ENCODE assay signal across 8 cellular contexts in the genomic region with DNA sequence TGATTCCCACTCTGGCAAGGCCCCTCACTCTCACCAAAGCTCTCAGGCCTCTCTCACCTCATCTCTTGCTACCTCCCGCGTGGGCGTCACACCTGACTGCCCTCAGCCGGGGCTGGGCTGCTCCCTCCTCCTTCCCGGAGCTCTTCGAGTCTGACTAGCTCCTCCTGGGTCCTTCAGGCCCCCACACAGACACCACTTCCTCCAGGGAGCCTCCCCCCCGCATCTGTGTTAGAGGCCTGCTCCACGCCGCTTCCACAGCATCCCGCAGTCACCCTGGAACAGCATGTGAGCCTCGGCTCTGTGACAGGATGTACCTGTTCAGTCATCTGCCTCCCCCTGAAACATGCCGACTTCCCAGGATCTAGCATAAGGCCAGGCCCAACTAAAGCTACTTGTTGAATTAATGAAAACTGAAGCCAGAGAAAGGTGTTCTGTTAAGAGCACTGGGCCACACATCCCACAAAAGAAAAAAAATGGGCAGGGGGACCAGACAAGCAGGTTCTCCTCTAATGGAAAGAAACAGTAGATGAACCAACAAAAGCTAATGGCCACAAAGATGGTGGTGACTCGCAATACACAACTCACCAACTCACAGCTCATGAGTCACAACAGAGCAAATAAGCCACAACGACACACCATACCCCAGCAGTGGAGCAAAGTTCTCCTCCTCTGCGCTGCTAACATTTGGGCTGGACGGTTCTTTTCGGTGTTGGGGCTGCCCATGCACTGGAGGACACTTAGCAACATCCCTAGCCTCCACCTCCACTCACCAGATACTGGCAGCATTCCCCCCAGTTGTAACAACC. TPM values are rescaled to one million over a fixed set of nuclear protein-coding genes. Genes with fewer than 3 reads are reported as not detected.
DNase-seq lines count a peak whose midpoint lies in the region; ATAC-seq, FAIRE-seq and TF ChIP-seq lines count a peak whose summit lies in the region.

No MANE protein-coding gene starts in this region.

- H3K36me3 Mint-ChIP-seq in natural killer cell treated with Interleukin-12 subunit alpha and Interleukin-12 subunit beta and Interleukin-15 and Interleukin-18, amount 100 ng/mL, for 72 hours: peaks cover 34% of the 10 kb centered on the region

- TF ChIP-seq CTCF in breast epithelium (IDR thresholded peaks at IDR 0.05) (no peak), uterus (IDR thresholded peaks at IDR 0.05) (no peak)

- no peak for ATAC-seq in natural killer cell treated with Interleukin-12 subunit alpha and Interleukin-12 subunit beta and Interleukin-15 and Interleukin-18, amount 100 ng/mL, for 72 hours
- no peak for ATAC-seq in HG02981 (IDR thresholded peaks at IDR 0.05; ENCODE audit: unreplicated experiment)

- intact Hi-C loops in breast epithelium (cut with DNase I; ENCODE audit: low total_unique reads): no loop called here
- intact Hi-C loops in uterus (cut with DNase I; ENCODE audit: low total_unique reads): no loop called here

- H3K27ac Mint-ChIP-seq in natural killer cell treated with Interleukin-12 subunit alpha and Interleukin-12 subunit beta and Interleukin-15 and Interleukin-18, amount 100 ng/mL, for 72 hours: peak overlapping the region; percentile 88 to 99

- no peaks in the 10 kb centered on the region for H3K27me3 Mint-ChIP-seq in natural killer cell treated with Interleukin-12 subunit alpha and Interleukin-12 subunit beta and Interleukin-15 and Interleukin-18, amount 100 ng/mL, for 72 hours

- peak overlapping the region; percentile 100 for H3K4me3 Mint-ChIP-seq in natural killer cell treated with Interleukin-12 subunit alpha and Interleukin-12 subunit beta and Interleukin-15 and Interleukin-18, amount 100 ng/mL, for 72 hours

- H3K4me3 ChIP-seq in breast epithelium (peak overlapping the region in 2 of 3 donors; percentile 19 to 50), uterus (no peak overlapping the region)

- H3K27ac ChIP-seq in breast epithelium (peak overlapping the region in 1 of 2 donors; percentile 43), uterus (no peak overlapping the region)

- peaks cover 6 to 9% of the 10 kb centered on the region in 2 donors for H3K4me1 ChIP-seq in breast epithelium
- H3K4me1 ChIP-seq in uterus: peaks cover 5 to 10% of the 10 kb centered on the region in 2 donors

- H3K36me3 ChIP-seq in breast epithelium: no peaks in the 10 kb centered on the region
- no peaks in the 10 kb centered on the region for H3K36me3 ChIP-seq in uterus

- DNase-seq in GM18507 (ENCODE audit: extremely low spot score, insufficient read length, low read depth) (no peak), breast epithelium (ENCODE audit: low spot score in 2 of 2) (no peak), DMS153 treated with DMSO at 0.1 percent for 48 hours (lab: John Stamatoyannopoulos, UW; ENCODE audit: unreplicated experiment) (no peak), NCI-H2227 (lab: John Stamatoyannopoulos, UW; ENCODE audit: unreplicated experiment) (no peak), uterus (no peak)
- no peak for DNase-seq in natural killer cell treated with Interleukin-12 subunit alpha and Interleukin-12 subunit beta and Interleukin-15 and Interleukin-18, amount 100 ng/mL, for 72 hours (ENCODE audit: low spot score)

- H3K9me3 ChIP-seq in breast epithelium: no peaks in the 10 kb centered on the region
- H3K9me3 ChIP-seq in uterus: no peaks in the 10 kb centered on the region

- TF ChIP-seq POLR2A in Raji (IDR thresholded peaks at IDR 0.05; ENCODE audit: insufficient read depth, low read depth, low read length): peak; percentile 73
- no peak for TF ChIP-seq POLR2A in breast epithelium (IDR thresholded peaks at IDR 0.05)
- no peak for TF ChIP-seq POLR2A in uterus (IDR thresholded peaks at IDR 0.05)

- H3K9me3 Mint-ChIP-seq in natural killer cell treated with Interleukin-12 subunit alpha and Interleukin-12 subunit beta and Interleukin-15 and Interleukin-18, amount 100 ng/mL, for 72 hours: no peaks in the 10 kb centered on the region

- H3K27me3 ChIP-seq in breast epithelium (no peaks in the 10 kb centered on the region), uterus (no peaks in the 10 kb centered on the region)

- peaks cover 65 to 78% of the 10 kb centered on the region in 2 donors for H3K4me1 Mint-ChIP-seq in natural killer cell treated with Interleukin-12 subunit alpha and Interleukin-12 subunit beta and Interleukin-15 and Interleukin-18, amount 100 ng/mL, for 72 hours (ENCODE audit: low read depth in 2 of 2)

- FAIRE-seq in GM18507 (lab: Jason Lieb, UNC): peak; percentile 70

RNA-seq across cellular contexts. Expression of a gene that starts 3.0 kb away (rescaled TPM):
- total RNA-seq in breast epithelium: 10 to 100 TPM; 23.8 to 31.5 (median 28.2) TPM
- total RNA-seq in natural killer cell treated with Interleukin-12 subunit alpha and Interleukin-12 subunit beta and Interleukin-15 and Interleukin-18, amount 100 ng/mL, for 72 hours: 100 to 1,000 TPM; 260 to 492 TPM
- total RNA-seq in uterus: 10 to 100 TPM in 2 of 4 donors, 1 to 10 TPM in 2; 5.6 to 70.4 (median 16.3) TPM

RNA-seq across cellular contexts. Expression of a gene that starts 24.1 kb away (rescaled TPM):
- 10 to 100 TPM; 13.3 to 36.1 (median 32.6) TPM for total RNA-seq in breast epithelium
- total RNA-seq in natural killer cell treated with Interleukin-12 subunit alpha and Interleukin-12 subunit beta and Interleukin-15 and Interleukin-18, amount 100 ng/mL, for 72 hours: 10 to 100 TPM; 38.2 to 53.1 TPM
- 10 to 100 TPM in 3 of 4 donors, 1 to 10 TPM in 1; 1.3 to 37.4 (median 25.6) TPM for total RNA-seq in uterus

RNA-seq across cellular contexts. Expression of a gene that starts 27.3 kb away (rescaled TPM):
- total RNA-seq in breast epithelium: 1 to 10 TPM in 2 of 3 donors, under 1 TPM in 1; 0.80 to 3.6 (median 1.6) TPM
- 10 to 100 TPM in 1 of 2 donors, 1 to 10 TPM in 1; 8.3 to 31.6 TPM for total RNA-seq in natural killer cell treated with Interleukin-12 subunit alpha and Interleukin-12 subunit beta and Interleukin-15 and Interleukin-18, amount 100 ng/mL, for 72 hours
- 1 to 10 TPM in 3 of 4 donors, not detected in 1; 1.8 to 7.9 (median 2.4) TPM for total RNA-seq in uterus

RNA-seq across cellular contexts. Expression of a gene that starts 28.0 kb away (rescaled TPM):
- total RNA-seq in breast epithelium (1 to 10 TPM in 2 of 3 donors, not detected in 1; 2.5 to 4.6 TPM), uterus (10 to 100 TPM in 2 of 4 donors, 1 to 10 TPM in 1, not detected in 1; 4.1 to 17.1 (median 12.0) TPM)
- total RNA-seq in natural killer cell treated with Interleukin-12 subunit alpha and Interleukin-12 subunit beta and Interleukin-15 and Interleukin-18, amount 100 ng/mL, for 72 hours: 10 to 100 TPM; 11.9 to 15.7 TPM

RNA-seq across cellular contexts. Expression of a gene that starts 46.5 kb away (rescaled TPM):
- total RNA-seq in breast epithelium (10 to 100 TPM in 1 of 3 donors, 1 to 10 TPM in 1, under 1 TPM in 1; 0.73 to 10.2 (median 2.1) TPM), uterus (1 to 10 TPM in 2 of 4 donors, under 1 TPM in 1, not detected in 1; 0.29 to 3.8 (median 3.2) TPM)
- total RNA-seq in natural killer cell treated with Interleukin-12 subunit alpha and Interleukin-12 subunit beta and Interleukin-15 and Interleukin-18, amount 100 ng/mL, for 72 hours: under 1 TPM in 1 of 2 donors, not detected in 1; 0.11 TPM

Comparison
In these comparisons a context has a peak if more than half of its experiments do, and no peak if none do; other contexts are left out.
1. H3K4me3 ChIP-seq: peak in breast epithelium (2 of 3); none in uterus (0 of 2).